Comparison of ENCODE assay signal across 13 cellular contexts in genomic region chr2:106189325-106189724, GRCh38. TPM values are rescaled to one million over a fixed set of nuclear protein-coding genes. Genes with fewer than 3 reads are reported as not detected.
A peak's percentile ranks its signal among the peaks of the same experiment; 100 is the strongest.
DNase-seq lines count a peak whose midpoint lies in the region; ATAC-seq lines count a peak whose summit lies in the region.
"Had no signal": no experiment of that assay in that cellular context is flagged by ENCODE, and none has a peak within 500 bp of the region (broad histone marks: within the 10 kb centered on the region; RNA-seq: fewer than 3 reads in every experiment).

No MANE protein-coding gene starts in this region.

- H3K4me3 ChIP-seq in CD8-positive, alpha-beta memory T cell (ENCODE audit: low read length) = no peak overlapping the region
- H3K4me3 ChIP-seq in naive thymus-derived CD4-positive, alpha-beta T cell (ENCODE audit: low read length) = no peak overlapping the region

- ATAC-seq in GM21367 (IDR thresholded peaks at IDR 0.05; ENCODE audit: unreplicated experiment) = peak; percentile 20
- ATAC-seq in naive thymus-derived CD4-positive, alpha-beta T cell = no peak
- no peak for ATAC-seq in T-cell (replicated peaks in 1 of 4)
- no peak for ATAC-seq in GM21390 (IDR thresholded peaks at IDR 0.05; ENCODE audit: unreplicated experiment)

- peaks cover 68 to 81% (median 77%) of the 10 kb centered on the region in 3 donors for H3K4me1 Mint-ChIP-seq in CD8-positive, alpha-beta memory T cell
- H3K4me1 Mint-ChIP-seq in naive thymus-derived CD4-positive, alpha-beta T cell = peaks cover 59 to 88% (median 80%) of the 10 kb centered on the region in 7 donors
- peaks cover 78 to 89% (median 83%) of the 10 kb centered on the region in 3 donors for H3K4me1 Mint-ChIP-seq in T-cell

- CTCF ChIA-PET in CD8-positive, alpha-beta memory T cell (lab: Charles Lee) = no interaction called here
- CTCF ChIA-PET in naive thymus-derived CD4-positive, alpha-beta T cell (lab: Charles Lee) = no interaction called here
- CTCF ChIA-PET in T-cell (lab: Charles Lee) = interaction anchor here in 1 of 2 donors (0.6 kb wide), 1 partner anchor 157 kb away, joined by 4 read pairs; no protein-coding TSS in a partner anchor

- peaks cover 0 to 34% (median 22%) of the 10 kb centered on the region in 3 donors for H3K36me3 Mint-ChIP-seq in CD8-positive, alpha-beta memory T cell
- peaks cover 4 to 33% (median 12%) of the 10 kb centered on the region in 5 donors for H3K36me3 Mint-ChIP-seq in naive thymus-derived CD4-positive, alpha-beta T cell
- peaks cover 19% of the 10 kb centered on the region for H3K36me3 Mint-ChIP-seq in T-cell

- H3K27me3 ChIP-seq in CD8-positive, alpha-beta memory T cell (ENCODE audit: insufficient read depth, low read length, poor library complexity, severe bottlenecking) = no peaks in the 10 kb centered on the region
- H3K27me3 ChIP-seq in naive thymus-derived CD4-positive, alpha-beta T cell (ENCODE audit: control insufficient read depth in 2 of 2, insufficient read depth in 2 of 2, low read length in 2 of 2) = no peaks in the 10 kb centered on the region

- intact Hi-C loops in naive thymus-derived CD4-positive, alpha-beta T cell (cut with micrococcal nuclease) = no loop called here

- peaks cover 55% of the 10 kb centered on the region for H3K4me1 ChIP-seq in CD8-positive, alpha-beta memory T cell (ENCODE audit: insufficient read depth, low read length)
- peaks cover 12 to 66% of the 10 kb centered on the region in 2 donors for H3K4me1 ChIP-seq in naive thymus-derived CD4-positive, alpha-beta T cell (ENCODE audit: control insufficient read depth in 2 of 2, insufficient read depth in 2 of 2, low read length in 2 of 2)

- H3K27ac Mint-ChIP-seq in CD8-positive, alpha-beta memory T cell = peak overlapping the region in 1 of 8 donors; percentile 40
- peak overlapping the region; percentile 18 to 93 (median 67) for H3K27ac Mint-ChIP-seq in naive thymus-derived CD4-positive, alpha-beta T cell
- H3K27ac Mint-ChIP-seq in T-cell = peak overlapping the region in 1 of 2 donors; percentile 37

- no peaks in the 10 kb centered on the region for H3K9me3 ChIP-seq in CD8-positive, alpha-beta memory T cell (ENCODE audit: low read length)
- no peaks in the 10 kb centered on the region for H3K9me3 ChIP-seq in naive thymus-derived CD4-positive, alpha-beta T cell (ENCODE audit: control insufficient read depth in 2 of 3, low read length in 3 of 3)

- peaks cover 0 to under 1% (median 0%) of the 10 kb centered on the region in 5 donors for H3K9me3 Mint-ChIP-seq in CD8-positive, alpha-beta memory T cell
- H3K9me3 Mint-ChIP-seq in naive thymus-derived CD4-positive, alpha-beta T cell = peaks cover 0 to 3% (median 0%) of the 10 kb centered on the region in 11 donors
- H3K9me3 Mint-ChIP-seq in T-cell = no peaks in the 10 kb centered on the region

- H3K36me3 ChIP-seq in CD8-positive, alpha-beta memory T cell (ENCODE audit: insufficient read depth, low read length) = no peaks in the 10 kb centered on the region
- peaks cover 0 to under 1% (median 0%) of the 10 kb centered on the region in 3 experiments for H3K36me3 ChIP-seq in naive thymus-derived CD4-positive, alpha-beta T cell (ENCODE audit: control insufficient read depth in 2 of 3, insufficient read depth in 3 of 3, low read length in 3 of 3)

- no peak overlapping the region for H3K27ac ChIP-seq in CD8-positive, alpha-beta memory T cell (ENCODE audit: low read depth, low read length)
- no peak overlapping the region for H3K27ac ChIP-seq in naive thymus-derived CD4-positive, alpha-beta T cell (ENCODE audit: low read depth, low read length)

- peak overlapping the region in 4 of 7 donors; percentile 5 to 94 (median 16) for H3K4me3 Mint-ChIP-seq in CD8-positive, alpha-beta memory T cell
- peak overlapping the region in 9 of 10 donors; percentile 50 to 79 (median 67) for H3K4me3 Mint-ChIP-seq in naive thymus-derived CD4-positive, alpha-beta T cell
- peak overlapping the region in 1 of 3 donors; percentile 56 for H3K4me3 Mint-ChIP-seq in T-cell

- DNase-seq in CD8-positive, alpha-beta memory T cell = no peak
- peak; percentile 54 for DNase-seq in UCSD-AML1 (lab: John Stamatoyannopoulos, UW; ENCODE audit: unreplicated experiment)
- DNase-seq in naive thymus-derived CD4-positive, alpha-beta T cell = no peak
- DNase-seq in T-cell = no peak
- no peak for DNase-seq in GM19238 (ENCODE audit: insufficient read length, low spot score)
- no peak for DNase-seq in NCI-H2029 treated with DMSO at 0.1 percent for 48 hours (lab: John Stamatoyannopoulos, UW)
- DNase-seq: aorta; effector CD4-positive, alpha-beta T cell; glutamatergic neuron; NCI-H1417; stimulated activated CD4-positive, alpha-beta T cell treated with anti-CD3 and anti-CD28 coated beads, Interleukin-2, amount 100 ng/mL, for 48 hours had no signal

- H3K27me3 Mint-ChIP-seq in CD8-positive, alpha-beta memory T cell = peaks cover 0 to under 1% of the 10 kb centered on the region in 2 donors
- H3K27me3 Mint-ChIP-seq in naive thymus-derived CD4-positive, alpha-beta T cell = peaks cover 0 to under 1% (median 0%) of the 10 kb centered on the region in 5 donors
- H3K27me3 Mint-ChIP-seq in T-cell = no peaks in the 10 kb centered on the region

- POLR2A ChIA-PET in CD8-positive, alpha-beta memory T cell (lab: Charles Lee) = no interaction called here
- POLR2A ChIA-PET in naive thymus-derived CD4-positive, alpha-beta T cell (lab: Charles Lee) = no interaction called here
- POLR2A ChIA-PET in T-cell (lab: Charles Lee) = no interaction called here

RNA-seq across cellular contexts. Expression of gene UXS1, which starts 4.8 kb away (rescaled TPM):
- 10 to 100 TPM; 47.2 to 51.6 TPM for total RNA-seq in CD8-positive, alpha-beta memory T cell
- 76.1 TPM for polyA plus RNA-seq in CD8-positive, alpha-beta memory T cell
- total RNA-seq in naive thymus-derived CD4-positive, alpha-beta T cell = 100 to 1,000 TPM in 2 of 5 experiments, 10 to 100 TPM in 3; 52.3 to 185 (median 93.3) TPM
- 100 to 1,000 TPM in 1 of 2 donors, 10 to 100 TPM in 1; 74.2 to 108 TPM for polyA plus RNA-seq in naive thymus-derived CD4-positive, alpha-beta T cell
- 100 to 1,000 TPM in 4 of 5 donors, 10 to 100 TPM in 1; 90.8 to 167 (median 145) TPM for total RNA-seq in T-cell
